Comparison of ENCODE assay signal across 35 cellular contexts in the genomic region with DNA sequence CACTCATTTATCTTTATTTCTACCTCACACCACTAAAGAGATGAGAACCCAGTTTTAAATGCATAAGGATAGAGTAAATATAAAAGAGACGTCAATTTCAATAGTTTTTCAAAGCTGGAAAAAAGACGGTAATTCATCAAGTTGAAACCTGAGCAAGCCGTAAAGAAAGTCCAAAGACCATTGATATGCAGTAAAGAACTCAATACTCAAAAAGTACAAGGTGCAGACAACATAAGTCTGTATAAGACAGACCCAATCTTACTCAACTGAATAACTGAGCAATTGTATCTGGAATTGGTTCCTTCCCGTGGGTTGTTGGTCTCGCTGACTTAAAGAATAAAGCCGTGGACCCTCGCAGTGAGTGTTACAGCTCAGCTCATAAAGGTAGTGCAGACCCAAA.
"Had no signal": no experiment of that assay in that cellular context is flagged by ENCODE, and none has a peak within 500 bp of the region (broad histone marks: within the 10 kb centered on the region; RNA-seq: fewer than 3 reads in every experiment).

No MANE protein-coding gene starts in this region.

- DNase-seq: Karpas-422, Kasumi-1, KG1, MG63, MM.1S, MV-4-11, NCI-H1048, NCI-H1092, NCI-H1092 treated with DMSO at 0.1 percent for 48 hours, NCI-H1105, NCI-H1105 treated with DMSO at 0.1 percent for 48 hours, NCI-H1417, NCI-H1417 treated with DMSO at 0.1 percent for 48 hours, NCI-H1436, NCI-H1436 treated with DMSO at 0.1 percent for 48 hours, NCI-H146, NCI-H1694, NCI-H1694 treated with DMSO at 0.1 percent for 48 hours, NCI-H187, NCI-H187 treated with DMSO at 0.1 percent for 48 hours, NCI-H1930, NCI-H2029, NCI-H2029 treated with DMSO at 0.1 percent for 48 hours, NCI-H2081, NCI-H2081 treated with DMSO at 0.1 percent for 48 hours, NCI-H2107, NCI-H2171, NCI-H2171 treated with DMSO at 0.1 percent for 48 hours, NCI-H2227 treated with DMSO at 0.1 percent for 48 hours, NCI-H226, NCI-H345, NCI-H446, NCI-H446 treated with DMSO at 0.1 percent for 48 hours, NCI-H510A had no signal

- H3K4me3 ChIP-seq: MG63 had no signal

- H3K27me3 ChIP-seq: MG63 had no signal

- H3K4me2 ChIP-seq: KMS-11 had no signal

- H3K27ac ChIP-seq: KMS-11 had no signal
